ENCODE assay signal across 11 cellular contexts in the genomic region with DNA sequence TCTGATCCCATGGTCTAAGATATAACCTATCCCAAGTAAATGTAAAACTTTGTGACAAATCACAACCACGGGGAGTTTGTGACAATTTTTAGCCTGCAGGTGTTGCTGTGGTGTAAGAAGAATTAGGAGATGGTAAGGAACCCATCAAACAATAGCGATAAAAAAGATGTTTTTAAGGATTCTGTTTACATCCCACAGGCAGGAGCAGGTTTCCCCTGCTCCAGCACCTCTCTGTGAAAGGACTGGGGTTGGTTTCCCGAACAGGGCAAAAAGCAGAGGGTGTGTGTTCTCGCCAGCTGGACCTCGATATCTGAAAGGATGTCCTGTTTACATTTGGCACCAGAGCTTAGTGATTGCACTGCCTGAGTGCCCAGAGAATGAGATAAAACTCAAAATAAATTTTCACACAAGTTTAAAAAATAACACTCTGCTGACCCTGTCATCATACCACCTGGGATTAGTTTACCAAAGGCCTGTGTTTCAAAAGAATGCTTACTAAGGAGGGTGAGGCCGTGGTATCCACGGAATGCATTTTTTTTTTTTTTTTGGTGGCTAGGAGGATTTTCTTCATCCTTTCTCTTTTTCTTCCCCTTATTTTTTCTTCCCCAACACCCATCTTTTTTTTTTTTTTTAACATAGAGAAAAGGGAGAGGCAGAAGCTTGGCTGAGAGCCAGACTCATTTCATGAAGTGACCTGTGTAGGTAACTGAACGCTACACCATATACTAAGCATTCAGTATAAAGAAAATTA.
DNase-seq lines count a peak whose midpoint lies in the region; ATAC-seq and TF ChIP-seq lines count a peak whose summit lies in the region.
"Had no signal": no experiment of that assay in that cellular context is flagged by ENCODE, and none has a peak within 500 bp of the region (broad histone marks: within the 10 kb centered on the region; RNA-seq: fewer than 3 reads in every experiment).

No MANE protein-coding gene starts in this region.

- peaks cover 13% of the 10 kb centered on the region for H3K4me1 Mint-ChIP-seq in endodermal cell

- no peak overlapping the region for H3K4me3 ChIP-seq in MG63
- H3K4me3 ChIP-seq in endodermal cell (ENCODE audit: low read length), result no peak overlapping the region
- no peak overlapping the region for H3K4me3 ChIP-seq in mesodermal cell (ENCODE audit: extremely low read depth, insufficient read depth, low read length, poor library complexity, severe bottlenecking)
- no peak overlapping the region for H3K4me3 ChIP-seq in vagina
- H3K4me3 ChIP-seq: HAP-1, skin epidermis had no signal

- H3K9ac ChIP-seq in endodermal cell (ENCODE audit: extremely low read depth, low read length, poor library complexity, severe bottlenecking), result peak overlapping the region; percentile 8

- DNase-seq in AG20443 (ENCODE audit: low spot score), result peak; percentile 51
- peak; percentile 41 for DNase-seq in MG63
- DNase-seq in endodermal cell, result peak; percentile 58
- DNase-seq in vagina (ENCODE audit: extremely low spot score in 2 of 2), result no peak
- DNase-seq in foreskin melanocyte, result no peak
- no peak for DNase-seq in SHP77 (lab: John Stamatoyannopoulos, UW)
- DNase-seq: NCI-H446 had no signal

- no peak for TF ChIP-seq POLR2A in vagina (IDR thresholded peaks at IDR 0.05)

- no peak for ATAC-seq in GM21619 (IDR thresholded peaks at IDR 0.05; ENCODE audit: unreplicated experiment)

- peak overlapping the region; percentile 89 for H3K27ac Mint-ChIP-seq in endodermal cell

- H3K36me3 ChIP-seq in MG63, result no peaks in the 10 kb centered on the region
- no peaks in the 10 kb centered on the region for H3K36me3 ChIP-seq in endodermal cell (ENCODE audit: control insufficient read depth, insufficient read depth, low read length)
- H3K36me3 ChIP-seq in mesodermal cell (ENCODE audit: control insufficient read depth, insufficient read depth, low read length), result no peaks in the 10 kb centered on the region
- no peaks in the 10 kb centered on the region for H3K36me3 ChIP-seq in vagina
- H3K36me3 ChIP-seq: HAP-1 had no signal

- H3K4me1 ChIP-seq in endodermal cell (ENCODE audit: control insufficient read depth, insufficient read depth, low read length), result peaks cover 6% of the 10 kb centered on the region
- H3K4me1 ChIP-seq in mesodermal cell (ENCODE audit: control insufficient read depth, insufficient read depth, low read length, poor library complexity, severe bottlenecking), result peaks cover 49% of the 10 kb centered on the region
- H3K4me1 ChIP-seq in vagina, result peaks cover 6% of the 10 kb centered on the region

- intact Hi-C loops in vagina (cut with DNase I), result no loop called here

- no peak overlapping the region for H3K4me3 Mint-ChIP-seq in endodermal cell

- H3K27me3 ChIP-seq in MG63, result no peaks in the 10 kb centered on the region
- H3K27me3 ChIP-seq in endodermal cell (ENCODE audit: control insufficient read depth, insufficient read depth, low read length, poor library complexity, severe bottlenecking), result no peaks in the 10 kb centered on the region
- no peaks in the 10 kb centered on the region for H3K27me3 ChIP-seq in vagina

- H3K36me3 Mint-ChIP-seq in endodermal cell (ENCODE audit: low read depth), result no peaks in the 10 kb centered on the region

- no peaks in the 10 kb centered on the region for H3K9me3 ChIP-seq in MG63
- H3K9me3 ChIP-seq in endodermal cell (ENCODE audit: control insufficient read depth, low read length), result no peaks in the 10 kb centered on the region
- no peaks in the 10 kb centered on the region for H3K9me3 ChIP-seq in mesodermal cell (ENCODE audit: control insufficient read depth, low read length)
- no peaks in the 10 kb centered on the region for H3K9me3 ChIP-seq in vagina
- H3K9me3 ChIP-seq: HAP-1 had no signal

- H3K27ac ChIP-seq in endodermal cell (ENCODE audit: low read depth, low read length), result no peak overlapping the region
- H3K27ac ChIP-seq in mesodermal cell (ENCODE audit: low read depth, low read length, severe bottlenecking), result peak overlapping the region; percentile 90
- no peak overlapping the region for H3K27ac ChIP-seq in vagina
- H3K27ac ChIP-seq: skin epidermis had no signal

- TF ChIP-seq CTCF in endodermal cell (conservative IDR thresholded peaks at IDR 0.05) (peak; percentile 47), vagina (IDR thresholded peaks at IDR 0.05) (no peak)

- no peaks in the 10 kb centered on the region for H3K9me3 Mint-ChIP-seq in endodermal cell

- H3K27me3 Mint-ChIP-seq in endodermal cell (ENCODE audit: insufficient read depth), result no peaks in the 10 kb centered on the region

- WGBS in endodermal cell (ENCODE audit: insufficient coverage in 1 of 2, insufficient read length in 1 of 2), 2 experiments, result 78 to 82% methylated on average over 2 to 5 of the region's 8 CpGs
- WGBS in mesodermal cell (ENCODE audit: insufficient coverage in 2 of 2), 2 experiments, result 40 to 44% methylated on average over 2 to 4 of the region's 8 CpGs

Comparison
In these comparisons a context has a peak if more than half of its experiments do, and no peak if none do; other contexts are left out.
1. DNase-seq: peak in AG20443 (single experiment), MG63 (single experiment) and endodermal cell (single experiment); none in vagina (0 of 2), foreskin melanocyte (single experiment) and SHP77 (0 of 2).